ENCODE assay signal across 25 cellular contexts in genomic region chr10:54622017-54622416, GRCh38.
"Had no signal": no experiment of that assay in that cellular context is flagged by ENCODE, and none has a peak within 500 bp of the region (broad histone marks: within the 10 kb centered on the region; RNA-seq: fewer than 3 reads in every experiment).

No MANE protein-coding gene starts in this region.

- H3K4me1 Mint-ChIP-seq: activated CD4-positive, alpha-beta T cell treated with anti-CD3 and anti-CD28 coated beads, Interleukin-2, amount 10 ng/mL, durations not matched to agents 7 days and 5 days; activated CD8-positive, alpha-beta memory T cell treated with anti-CD3 and anti-CD28 coated beads, Interleukin-2, amount 10 ng/mL, durations not matched to agents 7 days and 5 days; activated T-helper 17 cell treated with anti-CD3 and anti-CD28 coated beads, Interleukin-2, amount 50 U/mL, for 72 hours; central memory CD8-positive, alpha-beta T cell; T-helper 17 cell had no signal

- ATAC-seq: activated CD8-positive, alpha-beta memory T cell treated with anti-CD3 and anti-CD28 coated beads, Interleukin-2, amount 10 ng/mL, durations not matched to agents 7 days and 5 days; activated CD8-positive, alpha-beta T cell treated with anti-CD3 and anti-CD28 coated beads for 36 hours; activated T-helper 17 cell treated with anti-CD3 and anti-CD28 coated beads, Interleukin-2, amount 50 U/mL, for 72 hours; gastrocnemius medialis; left ventricle myocardium superior; natural killer cell treated with Interleukin-12 subunit alpha and Interleukin-12 subunit beta and Interleukin-15 and Interleukin-18, amount 100 ng/mL, for 72 hours; right cardiac atrium; T-helper 17 cell; upper lobe of right lung had no signal

- H3K27me3 ChIP-seq: breast epithelium, esophagus squamous epithelium, gastrocnemius medialis, thyroid gland, upper lobe of right lung had no signal

- H3K4me3 ChIP-seq: breast epithelium, dorsolateral prefrontal cortex, esophagus squamous epithelium, gastrocnemius medialis, thyroid gland, upper lobe of right lung had no signal

- H3K79me2 ChIP-seq: parathyroid adenoma had no signal

- H3K4me3 Mint-ChIP-seq: activated CD4-positive, alpha-beta T cell treated with anti-CD3 and anti-CD28 coated beads, Interleukin-2, amount 10 ng/mL, durations not matched to agents 7 days and 5 days; activated CD8-positive, alpha-beta memory T cell treated with anti-CD3 and anti-CD28 coated beads, Interleukin-2, amount 10 ng/mL, durations not matched to agents 7 days and 5 days; activated CD8-positive, alpha-beta T cell treated with anti-CD3 and anti-CD28 coated beads for 36 hours; activated naive CD8-positive, alpha-beta T cell; activated T-helper 17 cell treated with anti-CD3 and anti-CD28 coated beads, Interleukin-2, amount 50 U/mL, for 72 hours; central memory CD8-positive, alpha-beta T cell; natural killer cell treated with Interleukin-12 subunit alpha and Interleukin-12 subunit beta and Interleukin-15 and Interleukin-18, amount 100 ng/mL, for 72 hours; T-helper 17 cell had no signal

- H3K4me1 ChIP-seq: breast epithelium, esophagus squamous epithelium, gastrocnemius medialis, parathyroid adenoma, thyroid gland, upper lobe of right lung had no signal

- H3K36me3 Mint-ChIP-seq: activated CD8-positive, alpha-beta memory T cell treated with anti-CD3 and anti-CD28 coated beads, Interleukin-2, amount 10 ng/mL, durations not matched to agents 7 days and 5 days; activated naive CD8-positive, alpha-beta T cell had no signal

- H3K27me3 Mint-ChIP-seq: activated CD4-positive, alpha-beta T cell treated with anti-CD3 and anti-CD28 coated beads, Interleukin-2, amount 10 ng/mL, durations not matched to agents 7 days and 5 days; activated CD8-positive, alpha-beta memory T cell treated with anti-CD3 and anti-CD28 coated beads, Interleukin-2, amount 10 ng/mL, durations not matched to agents 7 days and 5 days; activated CD8-positive, alpha-beta T cell treated with anti-CD3 and anti-CD28 coated beads for 36 hours; activated naive CD8-positive, alpha-beta T cell; activated T-helper 17 cell treated with anti-CD3 and anti-CD28 coated beads, Interleukin-2, amount 50 U/mL, for 72 hours; central memory CD8-positive, alpha-beta T cell; natural killer cell treated with Interleukin-12 subunit alpha and Interleukin-12 subunit beta and Interleukin-15 and Interleukin-18, amount 100 ng/mL, for 72 hours; T-helper 17 cell had no signal

- H3K9ac ChIP-seq: parathyroid adenoma had no signal

- H3K27ac Mint-ChIP-seq: activated CD4-positive, alpha-beta T cell treated with anti-CD3 and anti-CD28 coated beads, Interleukin-2, amount 10 ng/mL, durations not matched to agents 7 days and 5 days; activated CD8-positive, alpha-beta memory T cell treated with anti-CD3 and anti-CD28 coated beads, Interleukin-2, amount 10 ng/mL, durations not matched to agents 7 days and 5 days; activated CD8-positive, alpha-beta T cell treated with anti-CD3 and anti-CD28 coated beads for 36 hours; activated naive CD8-positive, alpha-beta T cell; activated T-helper 17 cell treated with anti-CD3 and anti-CD28 coated beads, Interleukin-2, amount 50 U/mL, for 72 hours; natural killer cell treated with Interleukin-12 subunit alpha and Interleukin-12 subunit beta and Interleukin-15 and Interleukin-18, amount 100 ng/mL, for 72 hours; T-helper 17 cell had no signal

- H2AFZ ChIP-seq: parathyroid adenoma had no signal

- DNase-seq: activated CD4-positive, alpha-beta T cell treated with anti-CD3 and anti-CD28 coated beads, Interleukin-2, amount 10 ng/mL, durations not matched to agents 7 days and 5 days; activated CD4-positive, CD25-positive, alpha-beta regulatory T cell treated with anti-CD3 and anti-CD28 coated beads, Interleukin-2, amount 50 U/mL, for 72 hours; activated CD8-positive, alpha-beta memory T cell treated with anti-CD3 and anti-CD28 coated beads, Interleukin-2, amount 10 ng/mL, durations not matched to agents 7 days and 5 days; activated CD8-positive, alpha-beta T cell treated with anti-CD3 and anti-CD28 coated beads for 36 hours; activated naive CD4-positive, alpha-beta T cell; activated T-cell treated with anti-CD3 and anti-CD28 coated beads, Interleukin-2, amount 50 U/mL, for 1 hour; dorsolateral prefrontal cortex; esophagus squamous epithelium; gastrocnemius medialis; hippocampal formation; kidney glomerular epithelial cell; left ventricle myocardium superior; right cardiac atrium; stimulated activated CD4-positive, alpha-beta T cell treated with anti-CD3 and anti-CD28 coated beads, Interleukin-4, amount 100 ng/mL, for 24 hours; stimulated activated naive CD4-positive, alpha-beta T cell treated with Interleukin-2 at 50 U/mL for 16 hours; T-helper 17 cell; thyroid gland; upper lobe of right lung; WERI-Rb-1 had no signal

- H3K36me3 ChIP-seq: breast epithelium, esophagus squamous epithelium, gastrocnemius medialis, thyroid gland, upper lobe of right lung, WERI-Rb-1 had no signal

- H3K27ac ChIP-seq: breast epithelium, dorsolateral prefrontal cortex, esophagus squamous epithelium, gastrocnemius medialis, parathyroid adenoma, thyroid gland, upper lobe of right lung, WERI-Rb-1 had no signal
